Comparison of ENCODE assay signal across 37 cellular contexts in genomic region chr2:68675470-68675869, GRCh38. TPM values are rescaled to one million over a fixed set of nuclear protein-coding genes. Genes with fewer than 3 reads are reported as not detected.
"Had no signal": no experiment of that assay in that cellular context is flagged by ENCODE, and none has a peak within 500 bp of the region (broad histone marks: within the 10 kb centered on the region; RNA-seq: fewer than 3 reads in every experiment).

No MANE protein-coding gene starts in this region.

- H3K27me3 ChIP-seq: MG63 had no signal

- H3K36me3 ChIP-seq: MG63 had no signal

- DNase-seq: Karpas-422, Kasumi-1, MG63, MM.1S, MV-4-11, NCI-H1048, NCI-H1092, NCI-H1092 treated with DMSO at 0.1 percent for 48 hours, NCI-H1105, NCI-H1105 treated with DMSO at 0.1 percent for 48 hours, NCI-H1417, NCI-H1417 treated with DMSO at 0.1 percent for 48 hours, NCI-H1436, NCI-H1436 treated with DMSO at 0.1 percent for 48 hours, NCI-H146, NCI-H1694, NCI-H1694 treated with DMSO at 0.1 percent for 48 hours, NCI-H187, NCI-H187 treated with DMSO at 0.1 percent for 48 hours, NCI-H1930, NCI-H2029, NCI-H2029 treated with DMSO at 0.1 percent for 48 hours, NCI-H2081, NCI-H2081 treated with DMSO at 0.1 percent for 48 hours, NCI-H2107, NCI-H2171, NCI-H2171 treated with DMSO at 0.1 percent for 48 hours, NCI-H2227 treated with DMSO at 0.1 percent for 48 hours, NCI-H226, NCI-H345, NCI-H446, NCI-H446 treated with DMSO at 0.1 percent for 48 hours, NCI-H510A, NCI-H510A treated with DMSO at 0.1 percent for 48 hours had no signal

- H3K4me3 ChIP-seq: MG63 had no signal

RNA-seq across cellular contexts. Expression of gene PROKR1, which starts 32.1 kb away (rescaled TPM):
- total RNA-seq: LHCN-M2, MCF 10A, NCI-H460 had no signal

RNA-seq across cellular contexts. Expression of gene ARHGAP25, which starts 59.1 kb away (rescaled TPM):
- total RNA-seq: LHCN-M2 had no signal
